Comparison of ENCODE assay signal across 23 cellular contexts in the genomic region with DNA sequence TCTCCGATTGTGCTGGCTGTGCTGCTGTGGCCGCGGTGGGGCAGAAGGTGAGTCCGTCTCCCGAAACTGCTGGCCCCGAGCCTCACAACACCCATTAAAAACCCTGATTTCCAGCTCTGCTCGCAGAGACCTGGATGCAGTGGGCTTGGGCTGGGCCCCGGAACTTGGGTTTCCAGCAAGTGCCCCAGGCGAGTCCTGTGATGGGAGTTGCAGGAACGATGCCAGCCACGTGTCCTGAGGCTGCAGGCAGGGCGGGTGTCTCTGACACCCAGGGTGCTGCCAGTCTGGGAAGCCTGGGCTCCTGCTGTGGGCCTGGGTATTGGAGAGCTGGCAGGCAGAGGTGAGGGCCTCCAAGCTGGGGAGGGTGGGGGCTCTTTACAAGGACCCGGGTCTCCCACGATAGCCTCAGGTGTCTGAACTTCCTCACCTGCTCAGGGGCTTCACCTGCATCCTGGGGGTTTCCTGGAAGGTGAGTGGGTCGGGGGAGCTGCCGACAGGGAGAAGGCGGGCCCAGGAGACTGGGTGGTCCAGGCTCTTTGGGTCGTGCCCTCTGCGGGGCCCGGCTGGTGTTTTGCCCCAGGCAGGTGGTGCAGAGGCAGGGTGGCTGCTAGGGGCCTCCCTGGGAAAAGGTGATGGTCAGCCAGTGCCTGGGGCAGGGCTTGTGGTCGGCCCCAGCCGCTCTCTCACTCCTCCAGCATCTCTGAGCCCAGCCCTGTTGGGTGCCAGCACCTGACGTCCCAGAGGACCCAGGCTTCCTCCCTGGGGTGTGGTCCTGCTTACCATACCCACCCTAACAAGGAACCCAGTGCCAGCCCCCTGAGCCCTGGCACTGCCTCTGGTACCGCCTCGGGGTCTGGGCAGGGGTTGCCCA.
DNase-seq lines count a peak whose midpoint lies in the region; ATAC-seq and TF ChIP-seq lines count a peak whose summit lies in the region.
"Had no signal": no experiment of that assay in that cellular context is flagged by ENCODE, and none has a peak within 500 bp of the region (broad histone marks: within the 10 kb centered on the region; RNA-seq: fewer than 3 reads in every experiment).

No MANE protein-coding gene starts in this region.

- TF ChIP-seq CTCF in right atrium auricular region (IDR thresholded peaks at IDR 0.05), result no peak

- H3K27ac ChIP-seq in right atrium auricular region (no peak overlapping the region), neuronal stem cell (replicated peaks; ENCODE audit: low read length) (no peak overlapping the region)
- H3K27ac ChIP-seq: C4-2B, heart left ventricle, neutrophil, tibial nerve had no signal

- H3K27me3 ChIP-seq in right atrium auricular region, result no peaks in the 10 kb centered on the region
- H3K27me3 ChIP-seq in neuronal stem cell (ENCODE audit: control insufficient read depth in 3 of 3, insufficient read depth in 3 of 3, low read depth in 1 of 3, low read length in 3 of 3), result no peaks in the 10 kb centered on the region
- H3K27me3 ChIP-seq: tibial nerve had no signal

- H4K8ac ChIP-seq in neuronal stem cell (ENCODE audit: low read depth, low read length), result no peak overlapping the region

- H2AFZ ChIP-seq in neuronal stem cell (ENCODE audit: low read length), result no peak overlapping the region

- H3K36me3 ChIP-seq in right atrium auricular region (no peaks in the 10 kb centered on the region), neuronal stem cell (replicated peaks in 1 of 2; ENCODE audit: control insufficient read depth in 2 of 2, insufficient read depth in 2 of 2, low read length in 2 of 2) (no peaks in the 10 kb centered on the region)
- H3K36me3 ChIP-seq: heart left ventricle, neutrophil, tibial nerve had no signal

- peak overlapping the region; percentile 11 for H2BK5ac ChIP-seq in neuronal stem cell (ENCODE audit: low read length)

- no peak overlapping the region for H4K91ac ChIP-seq in neuronal stem cell (ENCODE audit: low read depth, low read length, poor library complexity)

- peak overlapping the region; percentile 83 for H3K18ac ChIP-seq in neuronal stem cell (ENCODE audit: low read length)

- intact Hi-C loops in left ventricle myocardium superior (cut with micrococcal nuclease), result no loop called here

- H3K23ac ChIP-seq in neuronal stem cell (ENCODE audit: low read depth, low read length, poor library complexity), result no peak overlapping the region

- H2AK5ac ChIP-seq in neuronal stem cell (ENCODE audit: low read depth, low read length), result peak overlapping the region; percentile 81

- no peak overlapping the region for H2BK120ac ChIP-seq in neuronal stem cell (ENCODE audit: low read depth, low read length)

- no peak overlapping the region for H3K4ac ChIP-seq in neuronal stem cell (ENCODE audit: low read length)

- no CpG with 5 or more reads among the region's 25 CpGs for WGBS in neuronal stem cell (ENCODE audit: extremely low coverage in 2 of 2, insufficient read length in 2 of 2, insufficient replicate concordance in 1 of 2), 2 donors

- H3K9ac ChIP-seq in neuronal stem cell (ENCODE audit: low read depth, low read length, poor library complexity), result no peak overlapping the region

- H3K14ac ChIP-seq in neuronal stem cell (ENCODE audit: low read length), result no peak overlapping the region

- no peak overlapping the region for H3K4me2 ChIP-seq in neuronal stem cell (ENCODE audit: insufficient read depth, low read length, poor library complexity, severe bottlenecking)

- H2BK15ac ChIP-seq in neuronal stem cell (ENCODE audit: low read length), result peak overlapping the region; percentile 21

- H3K4me3 ChIP-seq in right atrium auricular region (no peak overlapping the region), neuronal stem cell (ENCODE audit: low read length in 2 of 2) (no peak overlapping the region)
- H3K4me3 ChIP-seq: heart left ventricle, K562, tibial nerve had no signal

- H3K79me1 ChIP-seq in neuronal stem cell (ENCODE audit: low read depth, low read length), result peaks cover 1% of the 10 kb centered on the region

- DNase-seq in right atrium auricular region (ENCODE audit: low spot score), result peak; percentile 49
- DNase-seq in left ventricle myocardium superior, result no peak
- peak; percentile 8 for DNase-seq in activated CD8-positive, alpha-beta memory T cell treated with anti-CD3 and anti-CD28 coated beads, Interleukin-2, amount 50 U/mL, for 4 hours
- DNase-seq in neuronal stem cell (ENCODE audit: low spot score), result no peak
- no peak for DNase-seq in dedifferentiated amniotic fluid mesenchymal stem cell (ENCODE audit: extremely low spot score)
- DNase-seq in D341Med (ENCODE audit: low spot score), result no peak
- DNase-seq: ACHN; activated CD4-positive, CD25-positive, alpha-beta regulatory T cell treated with anti-CD3 and anti-CD28 coated beads, Interleukin-2, amount 50 U/mL, for 72 hours; activated CD8-positive, alpha-beta T cell treated with anti-CD3 and anti-CD28 coated beads, Interleukin-2, amount 10 ng/mL, durations not matched to agents 7 days and 5 days; activated naive CD4-positive, alpha-beta T cell treated with anti-CD3 and anti-CD28 coated beads, Interleukin-2, amount 50 U/mL, for 16 hours; amygdala; foreskin fibroblast; heart left ventricle; NCI-H1105 treated with DMSO at 0.1 percent for 48 hours; NCI-H2029 treated with DMSO at 0.1 percent for 48 hours; NCI-H526 had no signal

- H3K4me1 ChIP-seq in right atrium auricular region, result no peaks in the 10 kb centered on the region
- peaks cover 11 to 15% of the 10 kb centered on the region in 2 donors for H3K4me1 ChIP-seq in neuronal stem cell (ENCODE audit: control insufficient read depth in 2 of 2, insufficient read depth in 1 of 2, low read depth in 1 of 2, low read length in 2 of 2)
- H3K4me1 ChIP-seq: heart left ventricle, tibial nerve had no signal

- no peak overlapping the region for H2BK12ac ChIP-seq in neuronal stem cell (ENCODE audit: low read length)

- H3K9me3 ChIP-seq in right atrium auricular region (no peaks in the 10 kb centered on the region), neuronal stem cell (replicated peaks in 1 of 2; ENCODE audit: control insufficient read depth in 2 of 2, insufficient read depth in 1 of 2, low read depth in 1 of 2, low read length in 2 of 2) (peaks cover 8 to 9% of the 10 kb centered on the region in 2 donors)
- H3K9me3 ChIP-seq: neutrophil had no signal

- no peak for ATAC-seq in left ventricle myocardium superior
- no peak for ATAC-seq in HG03175 (IDR thresholded peaks at IDR 0.05; ENCODE audit: unreplicated experiment)
- ATAC-seq: activated CD8-positive, alpha-beta T cell treated with anti-CD3 and anti-CD28 coated beads, Interleukin-2, amount 10 ng/mL, durations not matched to agents 7 days and 5 days; esophagus mucosa; HCT116; heart left ventricle; K562 had no signal

Comparison
In these comparisons a context has a peak if more than half of its experiments do, and no peak if none do; other contexts are left out.
1. DNase-seq: peak in right atrium auricular region (single experiment) and activated CD8-positive, alpha-beta memory T cell treated with anti-CD3 and anti-CD28 coated beads, Interleukin-2, amount 50 U/mL, for 4 hours (single experiment); none in left ventricle myocardium superior (single experiment), neuronal stem cell (single experiment), dedifferentiated amniotic fluid mesenchymal stem cell (single experiment) and D341Med (single experiment).